Comparison of ENCODE assay signal across 8 cellular contexts in the genomic region with DNA sequence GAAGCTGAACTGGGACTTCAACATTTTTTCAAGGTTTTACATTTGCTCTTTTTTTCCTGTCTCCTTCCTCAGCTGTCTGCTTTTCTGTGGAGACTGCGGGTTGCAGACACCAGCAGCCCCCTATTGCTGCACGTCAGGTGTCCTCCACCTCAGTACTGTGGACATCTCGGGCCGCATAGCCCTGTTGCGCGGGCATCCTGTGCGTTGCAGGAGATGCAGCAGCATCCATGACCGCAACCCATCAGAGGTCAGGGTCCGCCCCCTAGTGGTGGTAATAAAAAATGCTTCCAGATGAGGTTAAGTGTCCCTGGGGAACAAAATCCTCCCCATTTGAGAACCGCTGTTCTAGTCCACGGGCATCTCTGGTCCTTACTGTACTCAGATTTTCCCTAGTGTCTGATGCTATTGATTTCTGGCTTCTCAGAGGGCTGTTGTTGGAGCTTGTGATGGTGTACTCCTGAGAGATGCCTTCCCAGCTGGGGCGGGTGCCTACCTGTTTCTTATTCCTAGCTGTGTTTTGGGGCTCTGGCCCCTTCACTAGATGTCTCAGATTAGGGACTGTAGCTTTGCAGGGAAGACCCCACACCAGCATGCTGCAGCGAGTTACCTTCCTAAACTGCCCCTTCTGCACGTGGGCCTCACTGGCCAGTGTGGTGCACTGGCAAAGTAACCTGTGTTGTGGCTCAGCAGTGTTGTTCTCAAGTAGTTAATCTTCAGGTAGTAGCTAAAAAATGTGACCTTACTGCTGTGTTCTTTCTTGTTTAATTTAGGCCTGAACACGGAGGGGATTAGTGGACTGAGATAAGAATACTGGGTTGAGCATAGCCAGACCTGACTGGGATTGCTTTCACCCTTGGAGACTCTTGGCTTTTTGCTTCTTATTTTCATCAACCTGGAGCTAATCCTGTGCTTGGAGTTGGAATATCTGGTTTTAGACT. TPM values are rescaled to one million over a fixed set of nuclear protein-coding genes. Genes with fewer than 3 reads are reported as not detected.
DNase-seq lines count a peak whose midpoint lies in the region; ATAC-seq and TF ChIP-seq lines count a peak whose summit lies in the region.

No MANE protein-coding gene starts in this region.

- intact Hi-C loops in lower leg skin (cut with DNase I; ENCODE audit: low total_unique reads), result loop anchor here (5.0 to 10.0 kb wide), 2 partner anchors 95 to 152 kb away; no protein-coding TSS in a partner anchor

- peaks cover 64% of the 10 kb centered on the region for H3K4me1 Mint-ChIP-seq in activated CD4-positive, alpha-beta T cell treated with anti-CD3 and anti-CD28 coated beads, Interleukin-2, amount 10 ng/mL, durations not matched to agents 7 days and 5 days

- CTCF ChIA-PET in AG04449 (lab: Yijun Ruan, JAX), result interaction anchor here (0.6 to 7.2 kb wide), 50 partner anchors 9 to 1099 kb away, joined by 3 to 196 read pairs (median 4); a partner anchor contains a TSS
- CTCF ChIA-PET in activated CD4-positive, alpha-beta T cell treated with anti-CD3 and anti-CD28 coated beads, Interleukin-2, amount 10 ng/mL, durations not matched to agents 7 days and 5 days (lab: Charles Lee), result interaction anchor here (0.8 to 2.7 kb wide), 15 partner anchors 8 to 99 kb away, joined by 3 to 13 read pairs (median 4); no protein-coding TSS in a partner anchor

- peak; percentile 80 for ATAC-seq in GM18517 (IDR thresholded peaks at IDR 0.05; ENCODE audit: unreplicated experiment)
- peak; percentile 83 for ATAC-seq in HG03342 (IDR thresholded peaks at IDR 0.05; ENCODE audit: unreplicated experiment)

- H3K27me3 Mint-ChIP-seq in activated CD4-positive, alpha-beta T cell treated with anti-CD3 and anti-CD28 coated beads, Interleukin-2, amount 10 ng/mL, durations not matched to agents 7 days and 5 days, result no peaks in the 10 kb centered on the region

- H3K4me3 Mint-ChIP-seq in activated CD4-positive, alpha-beta T cell treated with anti-CD3 and anti-CD28 coated beads, Interleukin-2, amount 10 ng/mL, durations not matched to agents 7 days and 5 days, result no peak overlapping the region

- no peak for DNase-seq in AG04449 (ENCODE audit: low read depth, low spot score)
- peak; percentile 89 for DNase-seq in NCI-H510A treated with DMSO at 0.1 percent for 48 hours (lab: John Stamatoyannopoulos, UW)
- peak; percentile 83 for DNase-seq in activated CD4-positive, alpha-beta T cell treated with anti-CD3 and anti-CD28 coated beads, Interleukin-2, amount 10 ng/mL, durations not matched to agents 7 days and 5 days
- peak; percentile 70 for DNase-seq in dedifferentiated amniotic fluid mesenchymal stem cell (ENCODE audit: extremely low spot score)
- DNase-seq in lower leg skin (ENCODE audit: low spot score in 2 of 2), result peak; percentile 59 to 91
- DNase-seq in stimulated activated CD4-positive, alpha-beta T cell treated with anti-CD3 and anti-CD28 coated beads, TNF-alpha, amount 100 ng/mL, for 4 hours (ENCODE audit: low read depth in 3 of 3), result peak; percentile 38 to 62 (median 49)

- TF ChIP-seq POLR2A in lower leg skin (IDR thresholded peaks at IDR 0.05), result no peak

- no peaks in the 10 kb centered on the region for H3K9me3 Mint-ChIP-seq in activated CD4-positive, alpha-beta T cell treated with anti-CD3 and anti-CD28 coated beads, Interleukin-2, amount 10 ng/mL, durations not matched to agents 7 days and 5 days

- peak; percentile 74 for TF ChIP-seq CTCF in AG04449 (IDR thresholded peaks at IDR 0.05; ENCODE audit: insufficient read depth, low read length, missing control alignments)
- TF ChIP-seq CTCF in lower leg skin (IDR thresholded peaks at IDR 0.05), result peak in 1 of 3 donors; percentile 41

- POLR2A ChIA-PET in AG04449 (lab: Yijun Ruan, JAX), result interaction anchor here (0.6 kb wide), 1 partner anchor 92 kb away, joined by 3 read pairs; no protein-coding TSS in a partner anchor
- POLR2A ChIA-PET in activated CD4-positive, alpha-beta T cell treated with anti-CD3 and anti-CD28 coated beads, Interleukin-2, amount 10 ng/mL, durations not matched to agents 7 days and 5 days (lab: Charles Lee), result no interaction called here

- H3K4me3 ChIP-seq in AG04449 (ENCODE audit: low read depth, low read length), result no peak overlapping the region
- no peak overlapping the region for H3K4me3 ChIP-seq in lower leg skin (ENCODE audit: low read depth, poor library complexity, severe bottlenecking)

- H3K27ac Mint-ChIP-seq in activated CD4-positive, alpha-beta T cell treated with anti-CD3 and anti-CD28 coated beads, Interleukin-2, amount 10 ng/mL, durations not matched to agents 7 days and 5 days, result peak overlapping the region; percentile 80

- H3K36me3 Mint-ChIP-seq in activated CD4-positive, alpha-beta T cell treated with anti-CD3 and anti-CD28 coated beads, Interleukin-2, amount 10 ng/mL, durations not matched to agents 7 days and 5 days (ENCODE audit: low read depth), result peaks cover 47% of the 10 kb centered on the region

- WGBS in lower leg skin, 2 donors, result 28% methylated on average over 15 of the region's 15 CpGs

RNA-seq across cellular contexts. Expression of a gene that starts 28.2 kb away (rescaled TPM):
- total RNA-seq in activated CD4-positive, alpha-beta T cell treated with anti-CD3 and anti-CD28 coated beads, Interleukin-2, amount 10 ng/mL, durations not matched to agents 7 days and 5 days, result 100 to 1,000 TPM; 248 to 271 TPM
- total RNA-seq in lower leg skin, result 10 to 100 TPM; 17.3 to 23.6 (median 19.4) TPM

RNA-seq across cellular contexts. Expression of a gene that starts 43.5 kb away (rescaled TPM):
- 10 to 100 TPM; 40.7 to 49.5 TPM for total RNA-seq in activated CD4-positive, alpha-beta T cell treated with anti-CD3 and anti-CD28 coated beads, Interleukin-2, amount 10 ng/mL, durations not matched to agents 7 days and 5 days
- total RNA-seq in lower leg skin, result 10 to 100 TPM; 27.2 to 49.9 (median 39.0) TPM

Comparison
In these comparisons a context has a peak if more than half of its experiments do, and no peak if none do; other contexts are left out.
1. RNA of a gene that starts 28.2 kb away (total RNA-seq): 248 to 271 TPM in activated CD4-positive, alpha-beta T cell treated with anti-CD3 and anti-CD28 coated beads, Interleukin-2, amount 10 ng/mL, durations not matched to agents 7 days and 5 days; 17.3 to 23.6 TPM in lower leg skin; every median in the first group is over 10 times any median in the second.